28 cellular contexts compared by ENCODE assay signal in the genomic region with DNA sequence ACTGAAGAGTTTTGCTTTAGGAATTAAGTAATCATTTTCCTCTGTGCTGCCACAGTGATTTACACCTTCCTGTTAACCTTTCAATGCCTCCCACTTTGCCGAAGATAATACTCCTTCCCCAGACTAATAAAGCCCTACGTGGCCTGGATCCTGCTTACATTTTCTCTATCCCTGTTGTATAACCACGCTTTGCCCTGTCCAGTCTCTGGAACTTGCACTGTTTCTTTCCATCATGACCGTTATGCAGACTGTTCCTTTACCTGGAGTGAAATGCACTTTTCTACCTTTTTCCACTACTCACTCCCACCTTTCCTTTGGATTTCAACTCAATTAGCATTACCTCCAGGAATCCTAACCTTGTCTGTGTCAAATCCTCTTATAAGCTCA.
"Had no signal": no experiment of that assay in that cellular context is flagged by ENCODE, and none has a peak within 500 bp of the region (broad histone marks: within the 10 kb centered on the region; RNA-seq: fewer than 3 reads in every experiment).

No MANE protein-coding gene starts in this region.

- H3K36me3 Mint-ChIP-seq: activated CD8-positive, alpha-beta memory T cell treated with anti-CD3 and anti-CD28 coated beads, Interleukin-2, amount 10 ng/mL, durations not matched to agents 7 days and 5 days; activated naive CD4-positive, alpha-beta T cell treated with anti-CD3 and anti-CD28 coated beads, Interleukin-2, amount 50 U/mL, for 72 hours; brain; T-cell had no signal

- DNase-seq: activated B cell treated with CpG ODN at 0.5 μM for 24 hours; activated CD4-positive, alpha-beta T cell treated with anti-CD3 and anti-CD28 coated beads for 1 hour; activated CD4-positive, alpha-beta T cell treated with anti-CD3 and anti-CD28 coated beads, Interleukin-2, amount 10 ng/mL, durations not matched to agents 24 days and 14 days; activated CD4-positive, alpha-beta T cell treated with anti-CD3 and anti-CD28 coated beads, Interleukin-2, amount 50 U/mL, for 48 hours; activated CD8-positive, alpha-beta memory T cell treated with anti-CD3 and anti-CD28 coated beads, Interleukin-2, amount 10 ng/mL, durations not matched to agents 7 days and 5 days; activated effector memory CD4-positive, alpha-beta T cell treated with anti-CD3 and anti-CD28 coated beads, Interleukin-2, amount 50 U/mL, for 16 hours; activated naive CD4-positive, alpha-beta T cell treated with Interleukin-2 at 50 U/mL for 16 hours; activated naive CD8-positive, alpha-beta T cell treated with anti-CD3 and anti-CD28 coated beads, Interleukin-2, amount 50 U/mL, for 24 hours; activated T-cell treated with anti-CD3 and anti-CD28 coated beads, Interleukin-2, amount 50 U/mL, for 24 hours; amniotic stem cell; Karpas-422; MM.1S; NCI-H1105; NCI-H1436; NCI-H1694 treated with DMSO at 0.1 percent for 48 hours; NCI-H2029 treated with DMSO at 0.1 percent for 48 hours; NCI-H345; NCI-H510A treated with DMSO at 0.1 percent for 48 hours; NCI-H69; NK-92 treated with Interleukin-12 subunit alpha and Interleukin-12 subunit beta, amount 100 ng/mL, for 24 hours; RPMI8226; T-cell; T-helper 2 cell; T1000 had no signal

- H3K27ac Mint-ChIP-seq: activated B cell treated with CpG ODN at 0.5 μM for 24 hours; activated CD4-positive, alpha-beta T cell treated with anti-CD3 and anti-CD28 coated beads, Interleukin-2, amount 10 ng/mL, durations not matched to agents 24 days and 14 days; activated CD8-positive, alpha-beta memory T cell treated with anti-CD3 and anti-CD28 coated beads, Interleukin-2, amount 10 ng/mL, durations not matched to agents 7 days and 5 days; activated naive CD4-positive, alpha-beta T cell treated with anti-CD3 and anti-CD28 coated beads, Interleukin-2, amount 50 U/mL, for 72 hours; activated naive CD8-positive, alpha-beta T cell treated with anti-CD3 and anti-CD28 coated beads, Interleukin-2, amount 50 U/mL, for 24 hours; activated T-cell treated with anti-CD3 and anti-CD28 coated beads, Interleukin-2, amount 50 U/mL, for 24 hours; T-cell had no signal

- H3K4me1 Mint-ChIP-seq: activated B cell treated with CpG ODN at 0.5 μM for 24 hours; activated CD4-positive, alpha-beta T cell treated with anti-CD3 and anti-CD28 coated beads, Interleukin-2, amount 10 ng/mL, durations not matched to agents 24 days and 14 days; activated CD8-positive, alpha-beta memory T cell treated with anti-CD3 and anti-CD28 coated beads, Interleukin-2, amount 10 ng/mL, durations not matched to agents 7 days and 5 days; activated naive CD8-positive, alpha-beta T cell treated with anti-CD3 and anti-CD28 coated beads, Interleukin-2, amount 50 U/mL, for 24 hours; T-cell had no signal

- ATAC-seq: activated CD8-positive, alpha-beta memory T cell treated with anti-CD3 and anti-CD28 coated beads, Interleukin-2, amount 10 ng/mL, durations not matched to agents 7 days and 5 days; activated naive CD4-positive, alpha-beta T cell treated with anti-CD3 and anti-CD28 coated beads, Interleukin-2, amount 50 U/mL, for 72 hours; activated naive CD8-positive, alpha-beta T cell treated with anti-CD3 and anti-CD28 coated beads, Interleukin-2, amount 50 U/mL, for 24 hours; Panc1; T-cell had no signal

- H3K9me3 Mint-ChIP-seq: activated B cell treated with CpG ODN at 0.5 μM for 24 hours; activated CD4-positive, alpha-beta T cell treated with anti-CD3 and anti-CD28 coated beads, Interleukin-2, amount 10 ng/mL, durations not matched to agents 24 days and 14 days; activated naive CD4-positive, alpha-beta T cell treated with anti-CD3 and anti-CD28 coated beads, Interleukin-2, amount 50 U/mL, for 72 hours; activated naive CD8-positive, alpha-beta T cell treated with anti-CD3 and anti-CD28 coated beads, Interleukin-2, amount 50 U/mL, for 24 hours; activated T-cell treated with anti-CD3 and anti-CD28 coated beads, Interleukin-2, amount 50 U/mL, for 24 hours; brain; T-cell had no signal

- H3K4me3 ChIP-seq: SK-N-MC had no signal

- H3K27ac ChIP-seq: SK-N-MC had no signal

- H3K4me3 Mint-ChIP-seq: activated B cell treated with CpG ODN at 0.5 μM for 24 hours; activated CD4-positive, alpha-beta T cell treated with anti-CD3 and anti-CD28 coated beads, Interleukin-2, amount 10 ng/mL, durations not matched to agents 24 days and 14 days; activated CD8-positive, alpha-beta memory T cell treated with anti-CD3 and anti-CD28 coated beads, Interleukin-2, amount 10 ng/mL, durations not matched to agents 7 days and 5 days; activated naive CD8-positive, alpha-beta T cell treated with anti-CD3 and anti-CD28 coated beads, Interleukin-2, amount 50 U/mL, for 24 hours; activated T-cell treated with anti-CD3 and anti-CD28 coated beads, Interleukin-2, amount 50 U/mL, for 24 hours; brain; T-cell had no signal

- H3K27me3 Mint-ChIP-seq: activated B cell treated with CpG ODN at 0.5 μM for 24 hours; activated CD4-positive, alpha-beta T cell treated with anti-CD3 and anti-CD28 coated beads, Interleukin-2, amount 10 ng/mL, durations not matched to agents 24 days and 14 days; activated CD8-positive, alpha-beta memory T cell treated with anti-CD3 and anti-CD28 coated beads, Interleukin-2, amount 10 ng/mL, durations not matched to agents 7 days and 5 days; activated naive CD8-positive, alpha-beta T cell treated with anti-CD3 and anti-CD28 coated beads, Interleukin-2, amount 50 U/mL, for 24 hours; activated T-cell treated with anti-CD3 and anti-CD28 coated beads, Interleukin-2, amount 50 U/mL, for 24 hours; brain; T-cell had no signal
